In the genomic region with DNA sequence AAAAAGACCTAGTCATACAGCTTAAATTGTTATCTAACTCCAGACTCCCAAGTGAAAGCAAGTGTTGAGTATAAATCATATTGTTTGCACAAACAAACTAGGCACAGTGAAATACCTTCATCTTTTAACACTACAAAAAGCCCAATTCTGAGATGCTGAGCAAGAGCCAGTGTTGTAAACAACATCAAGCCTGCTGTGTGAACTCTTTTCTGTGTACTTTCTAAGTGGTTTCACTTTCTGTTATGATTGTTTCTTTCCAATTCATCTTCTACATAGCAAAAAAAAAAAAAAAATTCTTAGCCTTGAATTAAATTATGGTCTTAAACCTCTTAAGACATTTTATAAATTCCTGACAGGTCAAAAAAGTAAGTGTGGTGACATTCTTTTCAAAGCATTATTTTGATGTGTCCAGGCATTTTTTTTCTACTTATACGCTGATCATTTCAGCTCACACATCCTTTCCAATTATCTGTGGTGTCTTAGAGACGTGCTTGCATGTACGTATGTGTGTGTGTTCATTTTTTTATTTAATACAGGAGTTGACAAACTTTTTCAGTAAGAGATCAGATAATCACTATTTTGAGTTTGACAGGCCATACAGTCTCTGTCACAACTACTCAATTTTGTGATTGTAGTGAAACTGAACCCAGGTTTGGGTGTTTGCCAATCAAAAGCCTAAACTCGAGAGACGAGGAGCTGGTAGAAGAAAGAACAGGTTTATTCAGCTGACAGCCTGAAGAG, we compare ENCODE assay signal across 14 cellular contexts.
A peak's percentile ranks its signal among the peaks of the same experiment; 100 is the strongest.
DNase-seq lines count a peak whose midpoint lies in the region; ATAC-seq and TF ChIP-seq lines count a peak whose summit lies in the region.
"Had no signal": no experiment of that assay in that cellular context is flagged by ENCODE, and none has a peak within 500 bp of the region (broad histone marks: within the 10 kb centered on the region; RNA-seq: fewer than 3 reads in every experiment).

No MANE protein-coding gene starts in this region.

- H3F3A ChIP-seq in SK-N-SH (replicated peaks; ENCODE audit: insufficient read depth) = no peaks in the 10 kb centered on the region
- no peaks in the 10 kb centered on the region for H3F3A ChIP-seq in PC-9 (ENCODE audit: insufficient read depth, low read depth)

- H3K27ac ChIP-seq in SK-N-SH (ENCODE audit: low read depth in 2 of 2, low read length in 1 of 2) (no peak overlapping the region), PC-9 (no peak overlapping the region), left lung (no peak overlapping the region), vagina (no peak overlapping the region)
- H3K27ac ChIP-seq: body of pancreas had no signal

- TF ChIP-seq CTCF in SK-N-SH (IDR thresholded peaks at IDR 0.05) (no peak), PC-9 (conservative IDR thresholded peaks at IDR 0.05) (no peak), left lung (IDR thresholded peaks at IDR 0.05) (no peak), vagina (IDR thresholded peaks at IDR 0.05) (no peak)

- no peak for ATAC-seq in SK-N-SH treated with all-trans-retinoic acid at 6 μM for 48 hours
- ATAC-seq in left lung = peak; percentile 16
- no peak for ATAC-seq in GM19397 (IDR thresholded peaks at IDR 0.05; ENCODE audit: unreplicated experiment)
- ATAC-seq in stimulated activated naive B cell treated with anti-CD40 and anti-IgM and Interleukin-4, amounts not matched to agents 10 μg/mL and 1 μg/mL and 100 μg/mL, for 72 hours (replicated peaks) = no peak
- ATAC-seq in HG02884 (IDR thresholded peaks at IDR 0.05; ENCODE audit: unreplicated experiment) = no peak
- ATAC-seq: activated T-cell treated with anti-CD3 and anti-CD28 coated beads, Interleukin-2, amount 50 U/mL, for 72 hours; body of pancreas had no signal

- no peaks in the 10 kb centered on the region for H3K27me3 Mint-ChIP-seq in stimulated activated naive B cell treated with anti-CD40 and anti-IgM and Interleukin-4, amounts not matched to agents 10 μg/mL and 1 μg/mL and 100 μg/mL, for 72 hours

- 9% methylated on average over 5 of the region's 5 CpGs for WGBS in SK-N-SH (ENCODE audit: low lambda C conversion rate)

- TF ChIP-seq RAD21 in SK-N-SH (IDR thresholded peaks at IDR 0.05; ENCODE audit: low read length) = no peak

- H3K4me2 ChIP-seq in SK-N-SH = peak overlapping the region; percentile 69
- no peak overlapping the region for H3K4me2 ChIP-seq in PC-9

- no peak for TF ChIP-seq POLR2A in vagina (IDR thresholded peaks at IDR 0.05)

- H3K9me2 ChIP-seq in SK-N-SH = no peaks in the 10 kb centered on the region
- no peaks in the 10 kb centered on the region for H3K9me2 ChIP-seq in PC-9 (ENCODE audit: insufficient read depth)

- H3K4me3 ChIP-seq in SK-N-SH (ENCODE audit: low read depth in 2 of 2, low read length in 1 of 2) (peak overlapping the region; percentile 30 to 55; a peak in 3 of 4 replicates), PC-9 (no peak overlapping the region), left lung (peak overlapping the region in 1 of 2 donors; percentile 13), vagina (peak overlapping the region; percentile 10 to 15)
- H3K4me3 ChIP-seq: body of pancreas had no signal

- H3K4me3 Mint-ChIP-seq in stimulated activated naive B cell treated with anti-CD40 and anti-IgM and Interleukin-4, amounts not matched to agents 10 μg/mL and 1 μg/mL and 100 μg/mL, for 72 hours = no peak overlapping the region
- H3K4me3 Mint-ChIP-seq: activated T-cell treated with anti-CD3 and anti-CD28 coated beads, Interleukin-2, amount 50 U/mL, for 72 hours; nephron; T-helper 2 cell treated with Interferon-gamma antibody and Interleukin-4, amounts not matched to agents 5 μg/mL and 100 μg/mL, for 36 hours had no signal

- H3K9ac ChIP-seq in SK-N-SH = no peak overlapping the region

- H2AFZ ChIP-seq in SK-N-SH (ENCODE audit: low read depth) (peak overlapping the region; percentile 79), PC-9 (0 out of 2 replicates have a peak overlapping the region, but pooled peaks have one; percentile 13)

- H3K27me3 ChIP-seq in SK-N-SH (ENCODE audit: insufficient read depth) (no peaks in the 10 kb centered on the region), PC-9 (ENCODE audit: insufficient read depth, low read depth) (no peaks in the 10 kb centered on the region), left lung (no peaks in the 10 kb centered on the region), vagina (no peaks in the 10 kb centered on the region)
- H3K27me3 ChIP-seq: body of pancreas had no signal

- CTCF ChIA-PET in SK-N-SH (lab: Yijun Ruan, JAX) = interaction anchor here (0.8 to 1.9 kb wide), 6 partner anchors 12 to 1854 kb away, joined by 3 to 4 read pairs (median 3); no protein-coding TSS in a partner anchor
- CTCF ChIA-PET in PC-9 (lab: Charles Lee) = interaction anchor here (0.7 kb wide), 1 partner anchor 1924 kb away, joined by 5 read pairs; no protein-coding TSS in a partner anchor

- H4K20me1 ChIP-seq in SK-N-SH (ENCODE audit: insufficient read depth) (no peaks in the 10 kb centered on the region), PC-9 (ENCODE audit: insufficient read depth) (no peaks in the 10 kb centered on the region)

- POLR2A ChIA-PET in SK-N-SH (lab: Yijun Ruan, JAX) = no interaction called here
- POLR2A ChIA-PET in PC-9 (lab: Charles Lee; ENCODE audit: unreplicated experiment) = interaction anchor here (0.7 kb wide), 1 partner anchor 1380 kb away, joined by 3 read pairs; no protein-coding TSS in a partner anchor

- H3K9me3 ChIP-seq in SK-N-SH = no peaks in the 10 kb centered on the region
- H3K9me3 ChIP-seq in PC-9 (ENCODE audit: insufficient read depth, low read depth) = no peaks in the 10 kb centered on the region
- no peaks in the 10 kb centered on the region for H3K9me3 ChIP-seq in left lung
- H3K9me3 ChIP-seq in vagina = no peaks in the 10 kb centered on the region
- H3K9me3 ChIP-seq: body of pancreas had no signal

- H3K9me3 Mint-ChIP-seq in stimulated activated naive B cell treated with anti-CD40 and anti-IgM and Interleukin-4, amounts not matched to agents 10 μg/mL and 1 μg/mL and 100 μg/mL, for 72 hours = peaks cover 0 to 3% of the 10 kb centered on the region in 2 donors
- H3K9me3 Mint-ChIP-seq: nephron had no signal

- H3K36me3 ChIP-seq in SK-N-SH (replicated peaks in 1 of 2; ENCODE audit: control insufficient read depth in 1 of 2, insufficient read depth in 2 of 2, low read length in 1 of 2) (no peaks in the 10 kb centered on the region), PC-9 (ENCODE audit: low read depth) (no peaks in the 10 kb centered on the region), left lung (no peaks in the 10 kb centered on the region), vagina (no peaks in the 10 kb centered on the region)

- DNase-seq in SK-N-SH (no peak), PC-9 (no peak), left lung (no peak), vagina (ENCODE audit: extremely low spot score in 2 of 2) (no peak)
- DNase-seq in stimulated activated naive B cell treated with anti-CD40 and anti-IgM and Interleukin-4, amounts not matched to agents 10 μg/mL and 1 μg/mL and 100 μg/mL, for 72 hours = no peak
- DNase-seq: activated CD4-positive, alpha-beta T cell treated with anti-CD3 and anti-CD28 coated beads, Interleukin-2, amount 50 U/mL, for 1 hour; activated T-cell treated with anti-CD3 and anti-CD28 coated beads, Interleukin-2, amount 50 U/mL, for 72 hours; small intestine had no signal

- no peaks in the 10 kb centered on the region for H3K36me3 Mint-ChIP-seq in stimulated activated naive B cell treated with anti-CD40 and anti-IgM and Interleukin-4, amounts not matched to agents 10 μg/mL and 1 μg/mL and 100 μg/mL, for 72 hours

- BruUV-seq in PC-9 (replicated peaks; lab: Mats Ljungman, UMichigan) = no TSS peak

- H3K79me2 ChIP-seq in SK-N-SH (ENCODE audit: insufficient read depth) = no peaks in the 10 kb centered on the region
- H3K79me2 ChIP-seq in PC-9 (ENCODE audit: low read depth) = no peaks in the 10 kb centered on the region

- no peak overlapping the region for H3K27ac Mint-ChIP-seq in stimulated activated naive B cell treated with anti-CD40 and anti-IgM and Interleukin-4, amounts not matched to agents 10 μg/mL and 1 μg/mL and 100 μg/mL, for 72 hours
- H3K27ac Mint-ChIP-seq: activated T-cell treated with anti-CD3 and anti-CD28 coated beads, Interleukin-2, amount 50 U/mL, for 72 hours; nephron; T-helper 2 cell treated with Interferon-gamma antibody and Interleukin-4, amounts not matched to agents 5 μg/mL and 100 μg/mL, for 36 hours had no signal

- no peak for TF ChIP-seq EP300 in SK-N-SH (IDR thresholded peaks at IDR 0.05; ENCODE audit: borderline replicate concordance in 1 of 2, low read depth in 1 of 2, low read length in 1 of 2)

- no peaks in the 10 kb centered on the region for H3K4me1 Mint-ChIP-seq in stimulated activated naive B cell treated with anti-CD40 and anti-IgM and Interleukin-4, amounts not matched to agents 10 μg/mL and 1 μg/mL and 100 μg/mL, for 72 hours
- H3K4me1 Mint-ChIP-seq: nephron had no signal

- intact Hi-C loops in PC-9 (cut with micrococcal nuclease; ENCODE audit: unreplicated experiment) = loop anchor here (5.0 kb wide), 1 partner anchor 1850 kb away; no protein-coding TSS in a partner anchor
- intact Hi-C loops in left lung (cut with DNase I) = no loop called here
- intact Hi-C loops in vagina (cut with DNase I) = no loop called here

- no peaks in the 10 kb centered on the region for H3K4me1 ChIP-seq in SK-N-SH (ENCODE audit: control insufficient read depth in 1 of 2, insufficient read depth in 2 of 2, low read depth in 1 of 2, low read length in 1 of 2)
- H3K4me1 ChIP-seq in PC-9 (replicated peaks; ENCODE audit: insufficient read depth) = no peaks in the 10 kb centered on the region
- no peaks in the 10 kb centered on the region for H3K4me1 ChIP-seq in left lung
- no peaks in the 10 kb centered on the region for H3K4me1 ChIP-seq in vagina
- H3K4me1 ChIP-seq: body of pancreas had no signal

TF ChIP-seq in SK-N-SH, 30 proteins besides CTCF, POLR2A, EP300 and RAD21 (continues in another document):
- TF ChIP-seq NFIC (IDR thresholded peaks at IDR 0.05; ENCODE audit: borderline replicate concordance) = no peak
- TF ChIP-seq RXRA (IDR thresholded peaks at IDR 0.05; ENCODE audit: borderline replicate concordance, low read depth) = no peak

TF ChIP-seq in SK-N-SH treated with all-trans-retinoic acid at 6 μM for 48 hours, 23 proteins besides CTCF, POLR2A, EP300 and RAD21 (continues in another document):
- TF ChIP-seq ESRRG (CRISPR knock-in tag; IDR thresholded peaks at IDR 0.05) (no peak), ISL1 (CRISPR knock-in tag; IDR thresholded peaks at IDR 0.05) (no peak)
- TF ChIP-seq, protein P1, sequence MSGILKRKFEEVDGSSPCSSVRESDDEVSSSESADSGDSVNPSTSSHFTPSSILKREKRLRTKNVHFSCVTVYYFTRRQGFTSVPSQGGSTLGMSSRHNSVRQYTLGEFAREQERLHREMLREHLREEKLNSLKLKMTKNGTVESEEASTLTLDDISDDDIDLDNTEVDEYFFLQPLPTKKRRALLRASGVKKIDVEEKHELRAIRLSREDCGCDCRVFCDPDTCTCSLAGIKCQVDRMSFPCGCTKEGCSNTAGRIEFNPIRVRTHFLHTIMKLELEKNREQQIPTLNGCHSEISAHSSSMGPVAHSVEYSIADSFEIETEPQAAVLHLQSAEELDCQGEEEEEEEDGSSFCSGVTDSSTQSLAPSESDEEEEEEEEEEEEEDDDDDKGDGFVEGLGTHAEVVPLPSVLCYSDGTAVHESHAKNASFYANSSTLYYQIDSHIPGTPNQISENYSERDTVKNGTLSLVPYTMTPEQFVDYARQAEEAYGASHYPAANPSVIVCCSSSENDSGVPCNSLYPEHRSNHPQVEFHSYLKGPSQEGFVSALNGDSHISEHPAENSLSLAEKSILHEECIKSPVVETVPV (CRISPR knock-in tag; IDR thresholded peaks at IDR 0.05) = no peak
